8 cellular contexts compared by ENCODE assay signal in genomic region chr10:100828744-100829102, GRCh38.
DNase-seq lines count a peak whose midpoint lies in the region; ATAC-seq and TF ChIP-seq lines count a peak whose summit lies in the region.

No MANE protein-coding gene starts in this region.

- WGBS in tibial nerve, 2 donors: 1 to 3% methylated on average over 20 of the region's 20 CpGs

- DNase-seq in activated gamma-delta T cell (lab: John Stamatoyannopoulos, UW): peak; percentile 18
- no peak for DNase-seq in activated gamma-delta T cell treated with Interleukin-2 at 50 U/mL for 16 hours
- peak; percentile 45 to 53 for DNase-seq in activated T-cell treated with anti-CD3 and anti-CD28 coated beads, Interleukin-2, amount 50 U/mL, for 72 hours
- DNase-seq in left colon: peak in 1 of 2 donors; percentile 23
- no peak for DNase-seq in tibial nerve (ENCODE audit: low spot score in 2 of 2)
- no peak for DNase-seq in anterior cingulate cortex (lab: John Stamatoyannopoulos, UW)
- no peak for DNase-seq in NCI-H524 (lab: John Stamatoyannopoulos, UW)
- DNase-seq in A172 (ENCODE audit: low spot score): no peak

- H3K4me1 Mint-ChIP-seq in activated T-cell treated with anti-CD3 and anti-CD28 coated beads, Interleukin-2, amount 50 U/mL, for 72 hours (ENCODE audit: low read depth): peaks cover 36% of the 10 kb centered on the region

- ATAC-seq in activated T-cell treated with anti-CD3 and anti-CD28 coated beads, Interleukin-2, amount 50 U/mL, for 72 hours (replicated peaks in 1 of 2): peak; percentile 58 to 61
- ATAC-seq in left colon: peak; percentile 58

- no peak overlapping the region for H3K27ac ChIP-seq in tibial nerve

- peak overlapping the region; percentile 74 to 86 for H3K4me3 Mint-ChIP-seq in activated T-cell treated with anti-CD3 and anti-CD28 coated beads, Interleukin-2, amount 50 U/mL, for 72 hours

- intact Hi-C loops in left colon (cut with DNase I, micrococcal nuclease): no loop called here

- peaks cover 0 to 43% (median 33%) of the 10 kb centered on the region in 4 donors for H3K4me1 ChIP-seq in tibial nerve

- no peak for TF ChIP-seq EP300 in tibial nerve (IDR thresholded peaks at IDR 0.05)

- TF ChIP-seq CTCF in tibial nerve (IDR thresholded peaks at IDR 0.05): no peak

- H3K36me3 ChIP-seq in tibial nerve: no peaks in the 10 kb centered on the region

- H3K27me3 Mint-ChIP-seq in activated T-cell treated with anti-CD3 and anti-CD28 coated beads, Interleukin-2, amount 50 U/mL, for 72 hours (ENCODE audit: low read depth): peaks cover 22% of the 10 kb centered on the region

- H3K9me3 ChIP-seq in tibial nerve: no peaks in the 10 kb centered on the region

- TF ChIP-seq POLR2A in tibial nerve (IDR thresholded peaks at IDR 0.05): no peak

- peaks cover 2 to 5% of the 10 kb centered on the region in 2 donors for H3K36me3 Mint-ChIP-seq in activated T-cell treated with anti-CD3 and anti-CD28 coated beads, Interleukin-2, amount 50 U/mL, for 72 hours (ENCODE audit: insufficient read depth in 2 of 2)

- H3K27me3 ChIP-seq in tibial nerve: peaks cover 0 to 94% of the 10 kb centered on the region in 2 donors

- no peak overlapping the region for H3K27ac Mint-ChIP-seq in activated T-cell treated with anti-CD3 and anti-CD28 coated beads, Interleukin-2, amount 50 U/mL, for 72 hours

- no peaks in the 10 kb centered on the region for H3K9me3 Mint-ChIP-seq in activated T-cell treated with anti-CD3 and anti-CD28 coated beads, Interleukin-2, amount 50 U/mL, for 72 hours

- peak overlapping the region; percentile 19 to 51 (median 32) for H3K4me3 ChIP-seq in tibial nerve

Comparison
In these comparisons a context has a peak if more than half of its experiments do, and no peak if none do; other contexts are left out.
1. DNase-seq: peak in activated gamma-delta T cell (single experiment) and activated T-cell treated with anti-CD3 and anti-CD28 coated beads, Interleukin-2, amount 50 U/mL, for 72 hours (2 of 2); none in activated gamma-delta T cell treated with Interleukin-2 at 50 U/mL for 16 hours (single experiment), tibial nerve (0 of 2), anterior cingulate cortex (0 of 58), NCI-H524 (0 of 2) and A172 (single experiment).